Comparison of ENCODE assay signal across 14 cellular contexts in the genomic region with DNA sequence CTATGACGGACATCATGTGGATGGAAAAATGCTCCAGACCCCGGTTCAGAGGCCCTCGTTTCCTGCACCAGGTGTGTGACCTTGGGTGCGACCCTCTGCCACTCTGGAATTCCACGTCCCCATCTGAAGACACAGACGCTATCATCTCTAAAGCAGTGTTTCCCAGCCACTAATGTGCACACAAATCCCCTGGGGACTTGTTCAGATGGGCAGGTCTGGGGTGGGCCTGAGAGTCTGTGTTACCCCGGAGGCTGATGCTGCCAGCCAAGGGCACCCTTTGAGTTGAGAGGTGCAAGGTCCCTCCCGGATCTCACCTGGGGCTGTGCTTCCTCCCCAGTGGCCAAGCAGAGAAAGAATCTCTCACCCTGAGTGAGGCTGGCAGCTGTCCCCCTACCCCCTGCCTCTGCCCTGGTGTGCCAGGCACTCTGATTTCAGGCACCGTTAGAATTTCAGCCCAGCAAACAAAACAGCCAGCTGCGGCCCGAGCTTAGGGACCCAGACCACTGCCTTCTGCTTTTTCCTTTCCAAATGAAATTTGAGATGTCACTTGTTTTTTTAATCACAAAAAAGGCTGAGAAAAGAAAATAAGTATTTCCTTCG.
DNase-seq lines count a peak whose midpoint lies in the region; ATAC-seq, FAIRE-seq and TF ChIP-seq lines count a peak whose summit lies in the region.
"Had no signal": no experiment of that assay in that cellular context is flagged by ENCODE, and none has a peak within 500 bp of the region (broad histone marks: within the 10 kb centered on the region; RNA-seq: fewer than 3 reads in every experiment).

No MANE protein-coding gene starts in this region.

- no peak for TF ChIP-seq CTCF in endothelial cell of umbilical vein (IDR thresholded peaks at IDR 0.05; ENCODE audit: extremely low read depth in 1 of 2, insufficient read depth in 1 of 2, low read depth in 1 of 2, low read length in 2 of 2)
- TF ChIP-seq CTCF in parathyroid adenoma (IDR thresholded peaks at IDR 0.05): no peak
- no peak for TF ChIP-seq CTCF in RWPE1 (conservative IDR thresholded peaks at IDR 0.05; ENCODE audit: low read depth)

- no peaks in the 10 kb centered on the region for H3K9me3 ChIP-seq in KOPT-K1 (ENCODE audit: insufficient read depth, low read length, poor library complexity, severe bottlenecking)
- no peaks in the 10 kb centered on the region for H3K9me3 ChIP-seq in endothelial cell of umbilical vein (replicated peaks; ENCODE audit: control insufficient read depth, insufficient read depth, low read length)
- no peaks in the 10 kb centered on the region for H3K9me3 ChIP-seq in parathyroid adenoma (ENCODE audit: control insufficient read depth, low read length)
- H3K9me3 ChIP-seq: upper lobe of right lung had no signal

- H3K4me2 ChIP-seq in endothelial cell of umbilical vein (ENCODE audit: insufficient read depth, low read length) (no peak overlapping the region), parathyroid adenoma (ENCODE audit: low read length) (no peak overlapping the region)

- ATAC-seq in HG03108 (IDR thresholded peaks at IDR 0.05; ENCODE audit: unreplicated experiment): no peak
- ATAC-seq in activated CD4-positive, CD25-positive, alpha-beta regulatory T cell treated with anti-CD3 and anti-CD28 coated beads, Interleukin-2, amount 50 U/mL, for 24 hours: no peak
- ATAC-seq: upper lobe of right lung had no signal

- H2AFZ ChIP-seq in endothelial cell of umbilical vein (ENCODE audit: low read depth, low read length) (no peak overlapping the region), parathyroid adenoma (peak overlapping the region; percentile 36)

- H3K27ac ChIP-seq in KOPT-K1 (ENCODE audit: low read depth, low read length, poor library complexity, severe bottlenecking): peak overlapping the region; percentile 38
- no peak overlapping the region for H3K27ac ChIP-seq in endothelial cell of umbilical vein (ENCODE audit: insufficient read depth, low read depth, low read length)
- H3K27ac ChIP-seq in parathyroid adenoma: no peak overlapping the region
- H3K27ac ChIP-seq in RWPE1: no peak overlapping the region
- H3K27ac ChIP-seq: upper lobe of right lung had no signal

- H3K4me3 ChIP-seq in endothelial cell of umbilical vein (replicated peaks in 1 of 3; ENCODE audit: insufficient read depth in 1 of 3, low read depth in 1 of 3, low read length in 3 of 3): no peak overlapping the region
- H3K4me3 ChIP-seq in parathyroid adenoma (ENCODE audit: low read depth, low read length): no peak overlapping the region
- H3K4me3 ChIP-seq: upper lobe of right lung had no signal

- H3K79me2 ChIP-seq in endothelial cell of umbilical vein (ENCODE audit: control insufficient read depth, insufficient read depth, low read length): no peaks in the 10 kb centered on the region
- H3K79me2 ChIP-seq in parathyroid adenoma: no peaks in the 10 kb centered on the region

- CTCF ChIA-PET in endothelial cell of umbilical vein (lab: Charles Lee): interaction anchor here (1.2 to 2.4 kb wide), 5 partner anchors 14 to 114 kb away, joined by 3 to 8 read pairs (median 5); no protein-coding TSS in a partner anchor
- CTCF ChIA-PET in RWPE1 (lab: Yijun Ruan, JAX): interaction anchor here (0.6 to 3.1 kb wide), 2 partner anchors 23 to 114 kb away, joined by 5 to 22 read pairs; no protein-coding TSS in a partner anchor

- H3K4me1 ChIP-seq in endothelial cell of umbilical vein (ENCODE audit: control insufficient read depth, extremely low read depth, insufficient read depth, low read length): no peaks in the 10 kb centered on the region
- no peaks in the 10 kb centered on the region for H3K4me1 ChIP-seq in parathyroid adenoma
- H3K4me1 ChIP-seq: upper lobe of right lung had no signal

- no TSS peak for BruUV-seq in endothelial cell of umbilical vein (replicated peaks; lab: Mats Ljungman, UMichigan)

- H3K9ac ChIP-seq in endothelial cell of umbilical vein (replicated peaks; ENCODE audit: extremely low read depth, insufficient read depth, low read length) (no peak overlapping the region), parathyroid adenoma (no peak overlapping the region)

- dilution Hi-C loops in endothelial cell of umbilical vein (cut with MboI; ENCODE audit: extremely low pct_ligation_motif_present, low sequenced_read_pairs): no loop called here

- no peak for FAIRE-seq in endothelial cell of umbilical vein (lab: Jason Lieb, UNC)

- no peaks in the 10 kb centered on the region for H3K9me1 ChIP-seq in endothelial cell of umbilical vein (replicated peaks; ENCODE audit: control insufficient read depth, extremely low read depth, insufficient read depth, low read length)

- peaks cover 3 to 15% of the 10 kb centered on the region in 2 experiments for H3K27me3 ChIP-seq in endothelial cell of umbilical vein (ENCODE audit: control insufficient read depth in 2 of 2, insufficient read depth in 2 of 2, low read length in 2 of 2)
- H3K27me3 ChIP-seq in parathyroid adenoma (ENCODE audit: control insufficient read depth, insufficient read depth, low read length): no peaks in the 10 kb centered on the region

- no peak for TF ChIP-seq POLR2A in endothelial cell of umbilical vein (IDR thresholded peaks at IDR 0.05; ENCODE audit: low read depth, low read length)

- no peaks in the 10 kb centered on the region for H4K20me1 ChIP-seq in endothelial cell of umbilical vein (replicated peaks; ENCODE audit: control insufficient read depth, extremely low read depth, insufficient read depth, low read length)

- intact Hi-C loops in endothelial cell of umbilical vein (cut with micrococcal nuclease): no loop called here

- DNase-seq in NCI-H82 (lab: John Stamatoyannopoulos, UW): peak; percentile 3
- DNase-seq in NCI-H82 treated with DMSO at 0.1 percent for 48 hours (lab: John Stamatoyannopoulos, UW; ENCODE audit: unreplicated experiment): no peak
- peak; percentile 11 for DNase-seq in endothelial cell of umbilical vein (ENCODE audit: low read depth, low spot score)
- no peak for DNase-seq in RWPE1 (ENCODE audit: low spot score)
- DNase-seq: ACHN, activated B cell treated with CpG ODN at 0.5 μM for 24 hours, Calu3, erythroblast, NCI-H2081 treated with DMSO at 0.1 percent for 48 hours, upper lobe of right lung had no signal

- POLR2A ChIA-PET in endothelial cell of umbilical vein (lab: Charles Lee) (no interaction called here), RWPE1 (lab: Yijun Ruan, JAX; ENCODE audit: low non-redundant PET) (no interaction called here)

- peaks cover 73% of the 10 kb centered on the region for H3K36me3 ChIP-seq in KOPT-K1 (ENCODE audit: insufficient read depth, low read length)
- H3K36me3 ChIP-seq in endothelial cell of umbilical vein (ENCODE audit: control insufficient read depth in 2 of 2, extremely low read depth in 1 of 2, insufficient read depth in 2 of 2, low read length in 2 of 2): no peaks in the 10 kb centered on the region
- no peaks in the 10 kb centered on the region for H3K36me3 ChIP-seq in parathyroid adenoma (ENCODE audit: control insufficient read depth, insufficient read depth, low read length)
- H3K36me3 ChIP-seq: upper lobe of right lung had no signal

TF ChIP-seq in endothelial cell of umbilical vein, 7 proteins besides CTCF, POLR2A, EP300 and RAD21:
- no peak for TF ChIP-seq POLR2AphosphoS5 (IDR thresholded peaks at IDR 0.05; ENCODE audit: insufficient read depth, low read depth, low read length)
- no peak for TF ChIP-seq FOS (IDR thresholded peaks at IDR 0.05; ENCODE audit: borderline replicate concordance, insufficient read depth, low read length)
- no peak for TF ChIP-seq GATA2 (IDR thresholded peaks at IDR 0.05; ENCODE audit: insufficient read depth, insufficient read length, low read depth, low read length)
- TF ChIP-seq JUN (IDR thresholded peaks at IDR 0.05; ENCODE audit: borderline replicate concordance, insufficient read depth, insufficient read length, low read depth): no peak
- no peak for TF ChIP-seq EZH2 (IDR thresholded peaks at IDR 0.05; ENCODE audit: borderline replicate concordance, low read depth, low read length, severe bottlenecking)
- no peak for TF ChIP-seq MYC (IDR thresholded peaks at IDR 0.05; ENCODE audit: low read depth, low read length)
- TF ChIP-seq, protein P1, sequence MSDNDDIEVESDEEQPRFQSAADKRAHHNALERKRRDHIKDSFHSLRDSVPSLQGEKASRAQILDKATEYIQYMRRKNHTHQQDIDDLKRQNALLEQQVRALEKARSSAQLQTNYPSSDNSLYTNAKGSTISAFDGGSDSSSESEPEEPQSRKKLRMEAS (IDR thresholded peaks at IDR 0.05; ENCODE audit: insufficient read depth, insufficient read length): no peak

Comparison
In these comparisons a context has a peak if more than half of its experiments do, and no peak if none do; other contexts are left out.
1. DNase-seq: peak in NCI-H82 (single experiment) and endothelial cell of umbilical vein (single experiment); none in NCI-H82 treated with DMSO at 0.1 percent for 48 hours (single experiment) and RWPE1 (single experiment).